ENCODE assay signal across 18 cellular contexts in genomic region chr6:16925461-16925860, GRCh38.
"Had no signal": no experiment of that assay in that cellular context is flagged by ENCODE, and none has a peak within 500 bp of the region (broad histone marks: within the 10 kb centered on the region; RNA-seq: fewer than 3 reads in every experiment).

No MANE protein-coding gene starts in this region.

- DNase-seq: activated CD4-positive, alpha-beta T cell treated with anti-CD3 and anti-CD28 coated beads, Interleukin-2, amount 50 U/mL, for 4 hours; activated effector memory CD4-positive, alpha-beta T cell treated with anti-CD3 and anti-CD28 coated beads, Interleukin-2, amount 50 U/mL, for 16 hours; activated naive CD4-positive, alpha-beta T cell treated with anti-CD3 and anti-CD28 coated beads, Interleukin-2, amount 50 U/mL, for 16 hours; activated T-cell treated with anti-CD3 and anti-CD28 coated beads, Interleukin-2, amount 50 U/mL, for 72 hours; adrenal gland; effector memory CD8-positive, alpha-beta T cell; esophagus squamous epithelium; head of caudate nucleus; midbrain; nephron progenitor cell; nucleus accumbens; stimulated activated CD4-positive, alpha-beta T cell treated with anti-CD3 and anti-CD28 coated beads, Interleukin-2, amount 100 ng/mL, for 24 hours; stimulated activated naive CD8-positive, alpha-beta T cell treated with anti-CD3 and anti-CD28 coated beads, Interleukin-15, Interleukin-2, amounts not matched to agents 100 U/mL and 50 U/mL, for 24 hours; substantia nigra; tibial artery had no signal

- H3K36me3 ChIP-seq: adrenal gland, cardiac muscle cell, esophagus squamous epithelium, tibial artery had no signal

- H3K4me3 ChIP-seq: adrenal gland, cardiac muscle cell, esophagus squamous epithelium, lung, tibial artery had no signal

- H3K4me1 ChIP-seq: adrenal gland, tibial artery had no signal

- H3K27me3 ChIP-seq: adrenal gland, cardiac muscle cell, esophagus squamous epithelium, foreskin keratinocyte, tibial artery had no signal

- ATAC-seq: activated T-cell treated with anti-CD3 and anti-CD28 coated beads, Interleukin-2, amount 50 U/mL, for 72 hours; effector memory CD8-positive, alpha-beta T cell; foreskin keratinocyte; stimulated activated naive CD8-positive, alpha-beta T cell treated with anti-CD3 and anti-CD28 coated beads, Interleukin-15, Interleukin-2, amounts not matched to agents 100 U/mL and 50 U/mL, for 24 hours had no signal

- H3K27ac ChIP-seq: adrenal gland, cardiac muscle cell, esophagus squamous epithelium, foreskin keratinocyte, tibial artery had no signal

- H3K9me3 ChIP-seq: adrenal gland, esophagus squamous epithelium, tibial artery had no signal
